Comparison of ENCODE assay signal across 9 cellular contexts in genomic region chr16:69833791-69834282, GRCh38.
A peak's percentile ranks its signal among the peaks of the same experiment; 100 is the strongest.
DNase-seq lines count a peak whose midpoint lies in the region; ATAC-seq and TF ChIP-seq lines count a peak whose summit lies in the region.
"Had no signal": no experiment of that assay in that cellular context is flagged by ENCODE, and none has a peak within 500 bp of the region (broad histone marks: within the 10 kb centered on the region; RNA-seq: fewer than 3 reads in every experiment).

No MANE protein-coding gene starts in this region.

- peaks cover 31% of the 10 kb centered on the region for H3K4me1 Mint-ChIP-seq in Caco-2 (ENCODE audit: low read depth, unreplicated experiment)
- H3K4me1 Mint-ChIP-seq in activated CD8-positive, alpha-beta memory T cell treated with anti-CD3 and anti-CD28 coated beads, Interleukin-2, amount 10 ng/mL, durations not matched to agents 7 days and 5 days, result peaks cover 5% of the 10 kb centered on the region

- H3K36me3 ChIP-seq in Caco-2 (ENCODE audit: control insufficient read depth, insufficient read depth, low read length) (no peaks in the 10 kb centered on the region), SK-N-SH (replicated peaks in 1 of 2; ENCODE audit: control insufficient read depth in 1 of 2, insufficient read depth in 2 of 2, low read length in 1 of 2) (no peaks in the 10 kb centered on the region), right atrium auricular region (no peaks in the 10 kb centered on the region), trophoblast cell (ENCODE audit: control insufficient read depth in 1 of 2, insufficient read depth in 2 of 2, low read length in 2 of 2) (no peaks in the 10 kb centered on the region)

- H3K23ac ChIP-seq in trophoblast cell (ENCODE audit: low read length), result no peak overlapping the region

- no peak overlapping the region for H3K27ac Mint-ChIP-seq in Caco-2 (ENCODE audit: unreplicated experiment)
- H3K27ac Mint-ChIP-seq in activated CD8-positive, alpha-beta memory T cell treated with anti-CD3 and anti-CD28 coated beads, Interleukin-2, amount 10 ng/mL, durations not matched to agents 7 days and 5 days, result no peak overlapping the region
- H3K27ac Mint-ChIP-seq: activated T-cell treated with anti-CD3 and anti-CD28 coated beads, Interleukin-2, amount 50 U/mL, for 72 hours had no signal

- 52% methylated on average over 5 of the region's 5 CpGs for WGBS in SK-N-SH (ENCODE audit: low lambda C conversion rate)
- WGBS in trophoblast cell (ENCODE audit: extremely low coverage, insufficient coverage, insufficient read length), result no CpG with 5 or more reads among the region's 5 CpGs

- peaks cover 2% of the 10 kb centered on the region for H3K79me1 ChIP-seq in trophoblast cell (ENCODE audit: low read length)

- H3K4me2 ChIP-seq in SK-N-SH, result peak overlapping the region; percentile 34; the same call in 1 of the 2 replicates
- H3K4me2 ChIP-seq in trophoblast cell (ENCODE audit: low read length), result no peak overlapping the region

- H2BK12ac ChIP-seq in trophoblast cell (ENCODE audit: low read length), result no peak overlapping the region

- no peak for TF ChIP-seq EP300 in SK-N-SH (IDR thresholded peaks at IDR 0.05; ENCODE audit: borderline replicate concordance in 1 of 2, low read depth in 1 of 2, low read length in 1 of 2)

- H4K12ac ChIP-seq in trophoblast cell (ENCODE audit: low read depth, low read length), result no peak overlapping the region

- no peak overlapping the region for H4K91ac ChIP-seq in trophoblast cell (ENCODE audit: low read depth, low read length)

- no peaks in the 10 kb centered on the region for H3K79me2 ChIP-seq in SK-N-SH (ENCODE audit: insufficient read depth)
- H3K79me2 ChIP-seq in trophoblast cell (ENCODE audit: control insufficient read depth, insufficient read depth, low read length, poor library complexity), result peaks cover 2% of the 10 kb centered on the region

- H3K9me3 ChIP-seq in Caco-2 (no peaks in the 10 kb centered on the region), SK-N-SH (no peaks in the 10 kb centered on the region), right atrium auricular region (no peaks in the 10 kb centered on the region), trophoblast cell (ENCODE audit: insufficient read depth, low read depth, low read length) (no peaks in the 10 kb centered on the region)

- POLR2A ChIA-PET in Caco-2 (lab: Charles Lee) (no interaction called here), SK-N-SH (lab: Yijun Ruan, JAX) (no interaction called here)

- H3K14ac ChIP-seq in trophoblast cell (ENCODE audit: low read length), result no peak overlapping the region

- H3K4me3 Mint-ChIP-seq in Caco-2 (ENCODE audit: unreplicated experiment), result no peak overlapping the region
- no peak overlapping the region for H3K4me3 Mint-ChIP-seq in activated CD8-positive, alpha-beta memory T cell treated with anti-CD3 and anti-CD28 coated beads, Interleukin-2, amount 10 ng/mL, durations not matched to agents 7 days and 5 days
- H3K4me3 Mint-ChIP-seq: activated T-cell treated with anti-CD3 and anti-CD28 coated beads, Interleukin-2, amount 50 U/mL, for 72 hours had no signal

- H3K36me3 Mint-ChIP-seq in Caco-2 (ENCODE audit: insufficient read depth, unreplicated experiment), result peaks cover 1% of the 10 kb centered on the region
- H3K36me3 Mint-ChIP-seq in activated CD8-positive, alpha-beta memory T cell treated with anti-CD3 and anti-CD28 coated beads, Interleukin-2, amount 10 ng/mL, durations not matched to agents 7 days and 5 days, result no peaks in the 10 kb centered on the region

- BruUV-seq in Caco-2 (replicated peaks; lab: Mats Ljungman, UMichigan), result no TSS peak

- TF ChIP-seq RAD21 in SK-N-SH (IDR thresholded peaks at IDR 0.05; ENCODE audit: low read length), result no peak

- H3K4me1 ChIP-seq in Caco-2 (peaks cover 35% of the 10 kb centered on the region), SK-N-SH (ENCODE audit: control insufficient read depth in 1 of 2, insufficient read depth in 2 of 2, low read depth in 1 of 2, low read length in 1 of 2) (peaks cover 17 to 26% of the 10 kb centered on the region in 2 experiments; a peak in 3 of 4 replicates), right atrium auricular region (peaks cover 0 to 47% of the 10 kb centered on the region in 2 donors), trophoblast cell (ENCODE audit: control insufficient read depth in 1 of 2, insufficient read depth in 2 of 2, low read length in 2 of 2) (peaks cover 0 to 2% of the 10 kb centered on the region in 2 experiments)

- no peak for ATAC-seq in activated CD8-positive, alpha-beta memory T cell treated with anti-CD3 and anti-CD28 coated beads, Interleukin-2, amount 10 ng/mL, durations not matched to agents 7 days and 5 days
- ATAC-seq: activated T-cell treated with anti-CD3 and anti-CD28 coated beads, Interleukin-2, amount 50 U/mL, for 72 hours had no signal

- no peaks in the 10 kb centered on the region for H3K27me3 Mint-ChIP-seq in Caco-2 (ENCODE audit: insufficient read depth, unreplicated experiment)
- no peaks in the 10 kb centered on the region for H3K27me3 Mint-ChIP-seq in activated CD8-positive, alpha-beta memory T cell treated with anti-CD3 and anti-CD28 coated beads, Interleukin-2, amount 10 ng/mL, durations not matched to agents 7 days and 5 days

- H3K9ac ChIP-seq in SK-N-SH (no peak overlapping the region), trophoblast cell (ENCODE audit: low read length) (no peak overlapping the region)

- peak; percentile 34 to 62 for DNase-seq in Caco-2
- DNase-seq in SK-N-SH, result no peak
- no peak for DNase-seq in right atrium auricular region (ENCODE audit: low spot score)
- DNase-seq in trophoblast cell, result peak; percentile 97
- no peak for DNase-seq in 8988T
- no peak for DNase-seq in KBM-7
- no peak for DNase-seq in NK-92 treated with Interleukin-12 subunit alpha and Interleukin-12 subunit beta, amount 100 ng/mL, for 24 hours (lab: John Stamatoyannopoulos, UW)
- no peak for DNase-seq in activated CD8-positive, alpha-beta memory T cell treated with anti-CD3 and anti-CD28 coated beads, Interleukin-2, amount 10 ng/mL, durations not matched to agents 7 days and 5 days
- DNase-seq: activated T-cell treated with anti-CD3 and anti-CD28 coated beads, Interleukin-2, amount 50 U/mL, for 72 hours had no signal

- H3K4ac ChIP-seq in trophoblast cell (ENCODE audit: low read depth, low read length), result no peak overlapping the region

- H3K4me3 ChIP-seq in Caco-2 (ENCODE audit: low read depth, low read length), result no peak overlapping the region
- H3K4me3 ChIP-seq in SK-N-SH (ENCODE audit: low read depth in 2 of 2, low read length in 1 of 2), result no peak overlapping the region
- no peak overlapping the region for H3K4me3 ChIP-seq in right atrium auricular region
- H3K4me3 ChIP-seq in trophoblast cell (ENCODE audit: low read depth, low read length), result no peak overlapping the region

- no peaks in the 10 kb centered on the region for H4K20me1 ChIP-seq in SK-N-SH (ENCODE audit: insufficient read depth)

- CTCF ChIA-PET in Caco-2 (lab: Charles Lee), result no interaction called here
- CTCF ChIA-PET in SK-N-SH (lab: Yijun Ruan, JAX), result interaction anchor here (0.7 to 1.7 kb wide), 2 partner anchors 37 to 438 kb away, joined by 3 to 5 read pairs; no protein-coding TSS in a partner anchor
- CTCF ChIA-PET in activated CD8-positive, alpha-beta memory T cell treated with anti-CD3 and anti-CD28 coated beads, Interleukin-2, amount 10 ng/mL, durations not matched to agents 7 days and 5 days (lab: Charles Lee), result no interaction called here

- in situ Hi-C loops in KBM-7 (cut with MboI; ENCODE audit: low pct_unique_long_range_greater_than_20kb, low sequenced_read_pairs), result no loop called here

- H3F3A ChIP-seq in SK-N-SH (replicated peaks; ENCODE audit: insufficient read depth), result peaks cover 7% of the 10 kb centered on the region

- no peak overlapping the region for H4K8ac ChIP-seq in trophoblast cell (ENCODE audit: low read depth, low read length)

- intact Hi-C loops in Caco-2 (cut with micrococcal nuclease; ENCODE audit: unreplicated experiment), result no loop called here

- H2BK120ac ChIP-seq in trophoblast cell (ENCODE audit: insufficient read depth, low read length, poor library complexity), result no peak overlapping the region

- H2BK5ac ChIP-seq in trophoblast cell (ENCODE audit: low read depth, low read length, poor library complexity), result no peak overlapping the region

- no peak overlapping the region for H3K18ac ChIP-seq in trophoblast cell (ENCODE audit: low read length)

- H3K9me3 Mint-ChIP-seq in Caco-2 (ENCODE audit: unreplicated experiment), result no peaks in the 10 kb centered on the region
- no peaks in the 10 kb centered on the region for H3K9me3 Mint-ChIP-seq in activated CD8-positive, alpha-beta memory T cell treated with anti-CD3 and anti-CD28 coated beads, Interleukin-2, amount 10 ng/mL, durations not matched to agents 7 days and 5 days (ENCODE audit: low read depth)
- H3K9me3 Mint-ChIP-seq: activated T-cell treated with anti-CD3 and anti-CD28 coated beads, Interleukin-2, amount 50 U/mL, for 72 hours had no signal

- no peak overlapping the region for H2AK5ac ChIP-seq in trophoblast cell (ENCODE audit: low read length)

- H3K27me3 ChIP-seq in Caco-2 (replicated peaks; ENCODE audit: control insufficient read depth, insufficient read depth, low read length) (no peaks in the 10 kb centered on the region), SK-N-SH (ENCODE audit: insufficient read depth) (no peaks in the 10 kb centered on the region), right atrium auricular region (no peaks in the 10 kb centered on the region), trophoblast cell (ENCODE audit: insufficient read depth, low read length) (no peaks in the 10 kb centered on the region)

- no peaks in the 10 kb centered on the region for H3K9me2 ChIP-seq in SK-N-SH

- TF ChIP-seq CTCF in Caco-2 (IDR thresholded peaks at IDR 0.05; ENCODE audit: insufficient read depth in 1 of 2, low read depth in 1 of 2, low read length in 1 of 2, severe bottlenecking in 1 of 2, unreplicated experiment in 1 of 2) (no peak), SK-N-SH (IDR thresholded peaks at IDR 0.05) (no peak), right atrium auricular region (IDR thresholded peaks at IDR 0.05) (no peak)

- H2AFZ ChIP-seq in SK-N-SH (ENCODE audit: low read depth) (no peak overlapping the region), trophoblast cell (ENCODE audit: insufficient read depth, low read length, poor library complexity) (no peak overlapping the region)

- H3K27ac ChIP-seq in SK-N-SH (ENCODE audit: low read depth in 2 of 2, low read length in 1 of 2) (peak overlapping the region; percentile 45 to 72), right atrium auricular region (peak overlapping the region; percentile 24 to 59), trophoblast cell (ENCODE audit: low read depth, low read length) (no peak overlapping the region)

TF ChIP-seq in SK-N-SH, 30 proteins besides CTCF, POLR2A, EP300 and RAD21 (continues in another document):
- TF ChIP-seq MXI1 (IDR thresholded peaks at IDR 0.05; ENCODE audit: low read depth, low read length), result no peak

Comparison
In these comparisons a context has a peak if more than half of its experiments do, and no peak if none do; other contexts are left out.
1. DNase-seq: peak in Caco-2 (2 of 2) and trophoblast cell (2 of 2); none in SK-N-SH (single experiment), right atrium auricular region (single experiment), 8988T (single experiment), KBM-7 (single experiment), NK-92 treated with Interleukin-12 subunit alpha and Interleukin-12 subunit beta, amount 100 ng/mL, for 24 hours (single experiment) and activated CD8-positive, alpha-beta memory T cell treated with anti-CD3 and anti-CD28 coated beads, Interleukin-2, amount 10 ng/mL, durations not matched to agents 7 days and 5 days (single experiment).